ENCODE assay signal across 20 cellular contexts in the genomic region with DNA sequence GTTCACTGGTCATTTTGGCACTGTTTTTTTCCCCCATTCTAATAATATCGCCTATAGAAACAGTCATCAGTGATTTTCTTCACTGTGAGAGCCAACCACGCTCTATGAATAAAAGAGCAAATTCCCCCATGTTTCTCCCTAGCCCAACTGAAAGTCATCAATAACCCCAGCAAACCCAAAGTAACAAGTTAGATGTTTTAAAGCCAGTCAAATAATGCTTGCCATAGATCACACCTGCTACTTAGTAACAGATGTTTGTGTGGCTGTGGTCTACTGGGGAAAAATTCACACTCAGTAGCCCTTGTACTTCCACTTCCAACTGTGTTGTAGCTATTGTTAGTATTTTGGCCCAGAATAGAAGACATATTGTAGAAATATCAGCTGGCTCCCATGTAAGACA.
DNase-seq lines count a peak whose midpoint lies in the region; ATAC-seq and TF ChIP-seq lines count a peak whose summit lies in the region.
"Had no signal": no experiment of that assay in that cellular context is flagged by ENCODE, and none has a peak within 500 bp of the region (broad histone marks: within the 10 kb centered on the region; RNA-seq: fewer than 3 reads in every experiment).

No MANE protein-coding gene starts in this region.

- no peak overlapping the region for H3K4me3 Mint-ChIP-seq in nephron progenitor cell
- H3K4me3 Mint-ChIP-seq: IgD-negative memory B cell had no signal

- H3K9me2 ChIP-seq in hepatocyte (replicated peaks; ENCODE audit: insufficient read depth), result no peaks in the 10 kb centered on the region

- H3K9me3 Mint-ChIP-seq in nephron progenitor cell, result no peaks in the 10 kb centered on the region
- H3K9me3 Mint-ChIP-seq: IgD-negative memory B cell had no signal

- ATAC-seq in GM18861 (IDR thresholded peaks at IDR 0.05; ENCODE audit: unreplicated experiment) (peak; percentile 59), GM21529 (IDR thresholded peaks at IDR 0.05; ENCODE audit: unreplicated experiment) (peak; percentile 63), HG03045 (IDR thresholded peaks at IDR 0.05; ENCODE audit: unreplicated experiment) (peak; percentile 66)
- ATAC-seq: Panc1, SK-N-SH treated with all-trans-retinoic acid at 6 μM for 48 hours had no signal

- H3K79me2 ChIP-seq in hepatocyte, result no peaks in the 10 kb centered on the region

- H3K4me3 ChIP-seq in hepatocyte, result no peak overlapping the region
- H3K4me3 ChIP-seq: ascending aorta, sigmoid colon, suprapubic skin had no signal

- peaks cover 13% of the 10 kb centered on the region for H3K4me1 Mint-ChIP-seq in nephron progenitor cell
- H3K4me1 Mint-ChIP-seq: IgD-negative memory B cell had no signal

- H3K27me3 Mint-ChIP-seq in nephron progenitor cell (ENCODE audit: low read depth, poor library complexity), result peaks cover 3% of the 10 kb centered on the region

- no peaks in the 10 kb centered on the region for H4K20me1 ChIP-seq in hepatocyte (ENCODE audit: insufficient read depth, poor library complexity, severe bottlenecking)

- no peaks in the 10 kb centered on the region for H3K36me3 Mint-ChIP-seq in nephron progenitor cell (ENCODE audit: low read depth)
- H3K36me3 Mint-ChIP-seq: IgD-negative memory B cell had no signal

- H3K4me2 ChIP-seq in hepatocyte, result peak overlapping the region; percentile 40

- no peak overlapping the region for H3K27ac Mint-ChIP-seq in nephron progenitor cell
- H3K27ac Mint-ChIP-seq: IgD-negative memory B cell had no signal

- H3K27ac ChIP-seq in hepatocyte, result peak overlapping the region; percentile 7
- H3K27ac ChIP-seq: ascending aorta, sigmoid colon, suprapubic skin had no signal

- H3K4me1 ChIP-seq in hepatocyte (ENCODE audit: insufficient read depth), result peaks cover 10% of the 10 kb centered on the region
- H3K4me1 ChIP-seq: ascending aorta, sigmoid colon, suprapubic skin had no signal

- no peaks in the 10 kb centered on the region for H3K9me3 ChIP-seq in hepatocyte (ENCODE audit: low read depth)
- H3K9me3 ChIP-seq: ascending aorta, sigmoid colon, suprapubic skin had no signal

- H3K36me3 ChIP-seq in hepatocyte (replicated peaks; ENCODE audit: insufficient read depth, low read depth), result no peaks in the 10 kb centered on the region
- H3K36me3 ChIP-seq: ascending aorta, sigmoid colon, suprapubic skin had no signal

- 46% methylated on average over 2 of the region's 2 CpGs for WGBS in hepatocyte (ENCODE audit: low lambda C conversion rate, missing lambda C conversion rate)

- no peak overlapping the region for H2AFZ ChIP-seq in hepatocyte

- DNase-seq in hepatocyte (ENCODE audit: low spot score) (no peak), nephron progenitor cell (no peak), cerebellar nuclear complex (lab: John Stamatoyannopoulos, UW) (no peak), cortex of kidney (lab: John Stamatoyannopoulos, UW) (no peak)
- DNase-seq: activated CD4-positive, alpha-beta T cell treated with anti-CD3 and anti-CD28 coated beads for 4 hours; activated naive CD4-positive, alpha-beta T cell; Calu3; hypothalamus; midbrain; NCI-H2081; NCI-H526 treated with DMSO at 0.1 percent for 48 hours; sigmoid colon had no signal

- TF ChIP-seq CTCF in hepatocyte (IDR thresholded peaks at IDR 0.05; ENCODE audit: poor library complexity) (no peak), nephron progenitor cell (IDR thresholded peaks at IDR 0.05) (no peak)

- no peaks in the 10 kb centered on the region for H3K27me3 ChIP-seq in hepatocyte
- H3K27me3 ChIP-seq: ascending aorta, sigmoid colon, suprapubic skin had no signal
